23 cellular contexts compared by ENCODE assay signal in genomic region chr3:143109861-143110260, GRCh38.
"Had no signal": no experiment of that assay in that cellular context is flagged by ENCODE, and none has a peak within 500 bp of the region (broad histone marks: within the 10 kb centered on the region; RNA-seq: fewer than 3 reads in every experiment).

No MANE protein-coding gene starts in this region.

- H3K4me3 ChIP-seq: gastrocnemius medialis, lower lobe of right lung, ovary, psoas muscle, skin epidermis, spleen, thoracic aorta, transverse colon had no signal

- ATAC-seq: esophagus mucosa; gastrocnemius medialis; left ventricle myocardium superior; lower lobe of right lung; natural killer cell; psoas muscle; right cardiac atrium; stimulated activated naive B cell treated with anti-CD40 and anti-IgM and Interleukin-4, amounts not matched to agents 10 μg/mL and 1 μg/mL and 100 μg/mL, for 72 hours had no signal

- H3K4me1 Mint-ChIP-seq: endodermal cell; natural killer cell; stimulated activated naive B cell treated with anti-CD40 and anti-IgM and Interleukin-4, amounts not matched to agents 10 μg/mL and 1 μg/mL and 100 μg/mL, for 72 hours had no signal

- H3K36me3 ChIP-seq: gastrocnemius medialis, lower lobe of right lung, ovary, spleen, thoracic aorta, transverse colon had no signal

- H3K27ac ChIP-seq: epithelial cell of prostate, gastrocnemius medialis, lower lobe of right lung, ovary, psoas muscle, skin epidermis, spleen, thoracic aorta, transverse colon had no signal

- H3K4me1 ChIP-seq: gastrocnemius medialis, lower lobe of right lung, psoas muscle, spleen, transverse colon had no signal

- H3K9me3 ChIP-seq: gastrocnemius medialis had no signal

- DNase-seq: effector CD8-positive, alpha-beta T cell; endodermal cell; foreskin fibroblast; gastrocnemius medialis; head of caudate nucleus; left ventricle myocardium superior; lower lobe of right lung; natural killer cell; occipital lobe; ovary; posterior cingulate gyrus; psoas muscle; right cardiac atrium; spleen; stimulated activated CD4-positive, alpha-beta T cell treated with anti-CD3 and anti-CD28 coated beads, Interleukin-4, amount 100 ng/mL, for 4 hours; stimulated activated naive B cell treated with anti-CD40 and anti-IgM and Interleukin-4, amounts not matched to agents 10 μg/mL and 1 μg/mL and 100 μg/mL, for 72 hours; transverse colon had no signal

- H3K27ac Mint-ChIP-seq: dendritic cell treated with granulocyte-macrophage colony-stimulating factor and Interleukin-4, amounts not matched to agents 40 ng/mL and 50 ng/mL, for 4 days; endodermal cell; natural killer cell; stimulated activated naive B cell treated with anti-CD40 and anti-IgM and Interleukin-4, amounts not matched to agents 10 μg/mL and 1 μg/mL and 100 μg/mL, for 72 hours; stimulated activated naive CD8-positive, alpha-beta T cell treated with anti-CD3 and anti-CD28 coated beads, Interleukin-15, Interleukin-2, amounts not matched to agents 100 ng/mL and 50 ng/mL, for 24 hours had no signal

- H3K4me3 Mint-ChIP-seq: dendritic cell treated with granulocyte-macrophage colony-stimulating factor and Interleukin-4, amounts not matched to agents 40 ng/mL and 50 ng/mL, for 4 days; endodermal cell; natural killer cell; stimulated activated naive B cell treated with anti-CD40 and anti-IgM and Interleukin-4, amounts not matched to agents 10 μg/mL and 1 μg/mL and 100 μg/mL, for 72 hours; stimulated activated naive CD8-positive, alpha-beta T cell treated with anti-CD3 and anti-CD28 coated beads, Interleukin-15, Interleukin-2, amounts not matched to agents 100 ng/mL and 50 ng/mL, for 24 hours had no signal

- H3K27me3 ChIP-seq: gastrocnemius medialis, ovary, spleen, transverse colon had no signal
